37 cellular contexts compared by ENCODE assay signal in genomic region chr18:4589056-4589800, GRCh38.
"Had no signal": no experiment of that assay in that cellular context is flagged by ENCODE, and none has a peak within 500 bp of the region (broad histone marks: within the 10 kb centered on the region; RNA-seq: fewer than 3 reads in every experiment).

No MANE protein-coding gene starts in this region.

- H3K27me3 Mint-ChIP-seq: activated B cell treated with CpG ODN at 0.5 μM for 24 hours; activated CD4-positive, alpha-beta memory T cell treated with anti-CD3 and anti-CD28 coated beads for 36 hours; activated naive CD4-positive, alpha-beta T cell treated with anti-CD3 and anti-CD28 coated beads, Interleukin-2, amount 10 ng/mL, durations not matched to agents 7 days and 5 days; activated naive CD8-positive, alpha-beta T cell; activated naive CD8-positive, alpha-beta T cell treated with anti-CD3 and anti-CD28 coated beads, Interleukin-2, amount 50 U/mL, for 24 hours had no signal

- H3K9ac ChIP-seq: KMS-11 had no signal

- H3K36me3 ChIP-seq: brain microvascular endothelial cell had no signal

- H3K4me1 Mint-ChIP-seq: activated B cell treated with CpG ODN at 0.5 μM for 24 hours; activated naive CD4-positive, alpha-beta T cell treated with anti-CD3 and anti-CD28 coated beads, Interleukin-2, amount 10 ng/mL, durations not matched to agents 7 days and 5 days; activated naive CD8-positive, alpha-beta T cell treated with anti-CD3 and anti-CD28 coated beads, Interleukin-2, amount 50 U/mL, for 24 hours had no signal

- H3K4me3 Mint-ChIP-seq: activated B cell treated with CpG ODN at 0.5 μM for 24 hours; activated CD4-positive, alpha-beta memory T cell treated with anti-CD3 and anti-CD28 coated beads for 36 hours; activated naive CD4-positive, alpha-beta T cell treated with anti-CD3 and anti-CD28 coated beads, Interleukin-2, amount 10 ng/mL, durations not matched to agents 7 days and 5 days; activated naive CD8-positive, alpha-beta T cell; activated naive CD8-positive, alpha-beta T cell treated with anti-CD3 and anti-CD28 coated beads, Interleukin-2, amount 50 U/mL, for 24 hours; activated T-cell treated with anti-CD3 and anti-CD28 coated beads, Interleukin-2, amount 50 U/mL, for 4 hours had no signal

- H2AFZ ChIP-seq: PC-9 had no signal

- H3K27ac Mint-ChIP-seq: activated B cell treated with CpG ODN at 0.5 μM for 24 hours; activated CD4-positive, alpha-beta memory T cell treated with anti-CD3 and anti-CD28 coated beads for 36 hours; activated naive CD4-positive, alpha-beta T cell treated with anti-CD3 and anti-CD28 coated beads, Interleukin-2, amount 10 ng/mL, durations not matched to agents 7 days and 5 days; activated naive CD8-positive, alpha-beta T cell; activated naive CD8-positive, alpha-beta T cell treated with anti-CD3 and anti-CD28 coated beads, Interleukin-2, amount 50 U/mL, for 24 hours had no signal

- H3K4me2 ChIP-seq: KMS-11, PC-9 had no signal

- H3K27me3 ChIP-seq: brain microvascular endothelial cell had no signal

- ATAC-seq: activated naive CD8-positive, alpha-beta T cell treated with anti-CD3 and anti-CD28 coated beads, Interleukin-2, amount 50 U/mL, for 24 hours; activated T-cell treated with anti-CD3 and anti-CD28 coated beads, Interleukin-2, amount 50 U/mL, for 4 hours; Right ventricle myocardium inferior; SK-N-SH treated with all-trans-retinoic acid at 6 μM for 48 hours had no signal

- H3K27ac ChIP-seq: brain microvascular endothelial cell, KMS-11, PC-9, RWPE1, VCaP had no signal

- DNase-seq: activated B cell treated with CpG ODN at 0.5 μM for 24 hours; activated CD4-positive, alpha-beta memory T cell treated with anti-CD3 and anti-CD28 coated beads for 36 hours; activated CD4-positive, alpha-beta T cell treated with anti-CD3 and anti-CD28 coated beads for 4 hours; activated CD4-positive, alpha-beta T cell treated with anti-CD3 and anti-CD28 coated beads, Interleukin-2, amount 50 U/mL, for 1 hour; activated CD4-positive, CD25-positive, alpha-beta regulatory T cell treated with anti-CD3 and anti-CD28 coated beads, Interleukin-2, amount 50 U/mL, for 72 hours; activated CD8-positive, alpha-beta memory T cell treated with anti-CD3 and anti-CD28 coated beads, Interleukin-2, amount 50 U/mL, for 4 hours; activated effector memory CD4-positive, alpha-beta T cell treated with Interleukin-2 at 50 U/mL for 16 hours; activated naive CD4-positive, alpha-beta T cell treated with anti-CD3 and anti-CD28 coated beads, Interleukin-2, amount 10 ng/mL, durations not matched to agents 7 days and 5 days; activated naive CD8-positive, alpha-beta T cell treated with anti-CD3 and anti-CD28 coated beads, Interleukin-2, amount 50 U/mL, for 24 hours; activated T-cell treated with anti-CD3 and anti-CD28 coated beads for 4 hours; activated T-cell treated with anti-CD3 and anti-CD28 coated beads, Interleukin-2, amount 50 U/mL, for 4 hours; anterior cingulate cortex; brain microvascular endothelial cell; central memory CD4-positive, alpha-beta T cell; MM.1S; MV-4-11; NCI-H1092; NCI-H1436 treated with DMSO at 0.1 percent for 48 hours; NCI-H187; NCI-H2029 treated with DMSO at 0.1 percent for 48 hours; NCI-H2107; NCI-H226; NCI-H524 treated with DMSO at 0.1 percent for 48 hours; NCI-H748 treated with DMSO at 0.1 percent for 48 hours; NK-92 treated with Interleukin-12 subunit alpha and Interleukin-12 subunit beta, amount 100 ng/mL, for 24 hours; PC-9; SIG-M5; T-helper 1 cell; T-helper 2 cell; T-helper 9 cell had no signal

- H3K4me3 ChIP-seq: PC-9 had no signal

- FAIRE-seq: RCC 7860 had no signal

- H3K36me3 Mint-ChIP-seq: activated CD4-positive, alpha-beta memory T cell treated with anti-CD3 and anti-CD28 coated beads for 36 hours; activated naive CD4-positive, alpha-beta T cell treated with anti-CD3 and anti-CD28 coated beads, Interleukin-2, amount 10 ng/mL, durations not matched to agents 7 days and 5 days; activated naive CD8-positive, alpha-beta T cell had no signal
